In the genomic region with DNA sequence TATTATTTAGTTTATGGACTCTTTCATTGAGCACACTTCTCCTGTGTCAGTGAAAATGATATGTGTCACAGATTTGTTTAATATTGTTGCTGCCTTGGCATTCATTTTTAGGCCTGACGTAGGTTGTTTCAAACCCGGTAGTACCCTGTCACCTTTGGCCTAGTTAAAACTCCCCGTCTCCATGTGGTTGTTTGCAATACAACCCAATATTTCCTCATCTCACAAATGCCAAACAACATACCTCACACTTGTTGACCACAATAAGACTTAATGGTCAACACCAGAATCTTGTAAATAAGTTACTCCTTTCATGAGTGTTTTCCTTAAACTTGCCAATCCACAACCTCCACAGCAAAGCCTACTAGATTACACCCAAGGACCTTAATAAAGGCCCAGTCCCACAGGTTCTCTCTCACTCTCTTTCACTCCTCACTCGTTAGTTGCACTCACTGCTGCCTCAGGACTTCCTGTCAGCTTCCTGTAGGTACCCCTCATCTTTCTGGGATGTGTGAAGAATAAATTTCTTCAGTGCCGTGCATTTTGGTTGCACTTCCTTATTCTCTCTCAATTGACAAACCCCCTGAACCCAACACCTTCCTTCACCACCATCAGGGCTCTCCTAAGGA, we compare ENCODE assay signal across 22 cellular contexts. TPM values are rescaled to one million over a fixed set of nuclear protein-coding genes. Genes with fewer than 3 reads are reported as not detected.
DNase-seq lines count a peak whose midpoint lies in the region; FAIRE-seq and TF ChIP-seq lines count a peak whose summit lies in the region.
"Had no signal": no experiment of that assay in that cellular context is flagged by ENCODE, and none has a peak within 500 bp of the region (broad histone marks: within the 10 kb centered on the region; RNA-seq: fewer than 3 reads in every experiment).

No MANE protein-coding gene starts in this region.

- intact Hi-C loops in kidney (cut with DNase I), result no loop called here

- no peaks in the 10 kb centered on the region for H4K20me1 ChIP-seq in astrocyte (ENCODE audit: insufficient read depth, low read length)
- H4K20me1 ChIP-seq: BLaER1 had no signal

- DNase-seq in GM04504 (ENCODE audit: low read depth), result peak; percentile 43
- no peak for DNase-seq in astrocyte (ENCODE audit: low read depth)
- DNase-seq in fibroblast of villous mesenchyme (ENCODE audit: low read depth), result peak; percentile 73
- peak; percentile 69 for DNase-seq in renal cortical epithelial cell (ENCODE audit: low read depth)
- no peak for DNase-seq in effector memory CD4-positive, alpha-beta T cell
- no peak for DNase-seq in activated gamma-delta T cell (lab: John Stamatoyannopoulos, UW)
- DNase-seq in kidney, result no peak
- DNase-seq: CD8-positive, alpha-beta T cell; DMS79; GOT3; KG1; MG63; NCI-H1092; NCI-H146; NCI-H2081; NCI-H524 had no signal

- H3K36me3 Mint-ChIP-seq in astrocyte (ENCODE audit: low read depth, unreplicated experiment), result no peaks in the 10 kb centered on the region
- H3K36me3 Mint-ChIP-seq: CD8-positive, alpha-beta T cell had no signal

- H3K9me3 Mint-ChIP-seq in astrocyte (ENCODE audit: unreplicated experiment), result no peaks in the 10 kb centered on the region

- H3K9ac ChIP-seq in astrocyte (ENCODE audit: low read length) (no peak overlapping the region), kidney (ENCODE audit: low read length in 2 of 2) (no peak overlapping the region)
- H3K9ac ChIP-seq: BLaER1 had no signal

- no peak overlapping the region for H3K27ac ChIP-seq in astrocyte (ENCODE audit: low read depth, low read length)
- H3K27ac ChIP-seq in effector memory CD4-positive, alpha-beta T cell (ENCODE audit: insufficient read depth, low read length, poor library complexity, severe bottlenecking), result no peak overlapping the region
- H3K27ac ChIP-seq in kidney (ENCODE audit: low read depth in 2 of 2, low read length in 2 of 2), result no peak overlapping the region
- H3K27ac ChIP-seq: BLaER1, SK-N-MC had no signal

- H3K27me3 Mint-ChIP-seq in astrocyte (ENCODE audit: low read depth, unreplicated experiment), result no peaks in the 10 kb centered on the region

- H3K4me3 ChIP-seq in astrocyte (ENCODE audit: insufficient read depth, low read depth, low read length) (no peak overlapping the region), fibroblast of villous mesenchyme (ENCODE audit: low read depth, low read length) (no peak overlapping the region), kidney (ENCODE audit: low read length in 2 of 2) (no peak overlapping the region)
- H3K4me3 ChIP-seq in effector memory CD4-positive, alpha-beta T cell (ENCODE audit: insufficient read depth, low read depth, low read length, poor library complexity, severe bottlenecking), result no peak overlapping the region
- H3K4me3 ChIP-seq: BLaER1, GM12878, MG63, SK-N-MC had no signal

- H3K79me2 ChIP-seq in astrocyte (ENCODE audit: insufficient read depth, low read length), result no peaks in the 10 kb centered on the region

- H3K36me3 ChIP-seq in astrocyte (ENCODE audit: insufficient read depth, low read length) (no peaks in the 10 kb centered on the region), kidney (ENCODE audit: control insufficient read depth in 1 of 2, insufficient read depth in 2 of 2, low read length in 2 of 2) (no peaks in the 10 kb centered on the region)
- no peaks in the 10 kb centered on the region for H3K36me3 ChIP-seq in effector memory CD4-positive, alpha-beta T cell (ENCODE audit: control insufficient read depth, insufficient read depth, low read length)
- H3K36me3 ChIP-seq: BLaER1, MG63 had no signal

- no peak overlapping the region for H3K4me3 Mint-ChIP-seq in astrocyte (ENCODE audit: unreplicated experiment)
- H3K4me3 Mint-ChIP-seq: CD8-positive, alpha-beta T cell had no signal

- H3K4me2 ChIP-seq in astrocyte (ENCODE audit: low read length), result no peak overlapping the region
- H3K4me2 ChIP-seq: BLaER1 had no signal

- no peak overlapping the region for H3K27ac Mint-ChIP-seq in astrocyte (ENCODE audit: unreplicated experiment)
- H3K27ac Mint-ChIP-seq: CD8-positive, alpha-beta T cell had no signal

- H3K9me3 ChIP-seq in astrocyte (ENCODE audit: insufficient read depth, low read depth, low read length) (no peaks in the 10 kb centered on the region), kidney (ENCODE audit: control insufficient read depth in 1 of 2, low read length in 2 of 2) (no peaks in the 10 kb centered on the region)
- no peaks in the 10 kb centered on the region for H3K9me3 ChIP-seq in effector memory CD4-positive, alpha-beta T cell (ENCODE audit: control insufficient read depth, low read length)
- H3K9me3 ChIP-seq: BLaER1, MG63 had no signal

- no peak for TF ChIP-seq CTCF in astrocyte (IDR thresholded peaks at IDR 0.05; ENCODE audit: insufficient read depth, low read depth, low read length)
- no peak for TF ChIP-seq CTCF in fibroblast of villous mesenchyme (IDR thresholded peaks at IDR 0.05; ENCODE audit: insufficient read depth, low read depth, low read length)
- TF ChIP-seq CTCF in kidney (IDR thresholded peaks at IDR 0.05; ENCODE audit: borderline replicate concordance, extremely low read depth, insufficient read depth), result no peak

- no peaks in the 10 kb centered on the region for H3K27me3 ChIP-seq in astrocyte (ENCODE audit: insufficient read depth, low read length)
- H3K27me3 ChIP-seq in effector memory CD4-positive, alpha-beta T cell (replicated peaks; ENCODE audit: control insufficient read depth, insufficient read depth, low read length, poor library complexity, severe bottlenecking), result no peaks in the 10 kb centered on the region
- H3K27me3 ChIP-seq: MG63 had no signal

- no peak overlapping the region for H2AFZ ChIP-seq in astrocyte (ENCODE audit: low read depth, low read length)

- no peaks in the 10 kb centered on the region for H3K4me1 ChIP-seq in astrocyte (ENCODE audit: insufficient read depth, low read length)
- no peaks in the 10 kb centered on the region for H3K4me1 ChIP-seq in effector memory CD4-positive, alpha-beta T cell (ENCODE audit: control insufficient read depth, insufficient read depth, low read length, poor library complexity, severe bottlenecking)
- H3K4me1 ChIP-seq in kidney (ENCODE audit: control insufficient read depth in 1 of 2, insufficient read depth in 1 of 2, low read depth in 1 of 2, low read length in 2 of 2), result no peaks in the 10 kb centered on the region
- H3K4me1 ChIP-seq: BLaER1 had no signal

- no peaks in the 10 kb centered on the region for H3K4me1 Mint-ChIP-seq in astrocyte (ENCODE audit: low read depth, unreplicated experiment)

- FAIRE-seq in astrocyte (lab: Jason Lieb, UNC), result peak; percentile 69
- FAIRE-seq in kidney (lab: Jason Lieb, UNC), result no peak
- FAIRE-seq: D721Med, GM12878, HepG2 had no signal

RNA-seq across cellular contexts. Expression of gene IL13RA2, which starts 31.3 kb away (rescaled TPM):
- not detected in 2 replicates for total RNA-seq in astrocyte
- total RNA-seq in fibroblast of villous mesenchyme, result 2.2 and 2.3 TPM in 2 replicates
- total RNA-seq in renal cortical epithelial cell, result 1.5 and 2.4 TPM in 2 replicates
- total RNA-seq in kidney, result 0.31 TPM
- polyA plus RNA-seq in kidney (ENCODE audit: insufficient read depth, low read depth, low replicate concordance), result 17.4 TPM
- total RNA-seq: CD8-positive, alpha-beta T cell; GM12878; HepG2; Right ventricle myocardium inferior had no signal
- polyA plus RNA-seq: HepG2 had no signal

Comparison
In these comparisons a context has a peak if more than half of its experiments do, and no peak if none do; other contexts are left out.
1. DNase-seq: peak in GM04504 (single experiment), fibroblast of villous mesenchyme (single experiment) and renal cortical epithelial cell (single experiment); none in astrocyte (single experiment), effector memory CD4-positive, alpha-beta T cell (0 of 3), activated gamma-delta T cell (single experiment) and kidney (single experiment).